18 cellular contexts compared by ENCODE assay signal in genomic region chr6:157534134-157534871, GRCh38.
"Had no signal": no experiment of that assay in that cellular context is flagged by ENCODE, and none has a peak within 500 bp of the region (broad histone marks: within the 10 kb centered on the region; RNA-seq: fewer than 3 reads in every experiment).

No MANE protein-coding gene starts in this region.

- H3K36me3 ChIP-seq: ascending aorta, breast epithelium, heart left ventricle, left lung, tibial nerve had no signal

- H3K4me3 ChIP-seq: ascending aorta, breast epithelium, heart left ventricle, left lung, mucosa of descending colon, tibial nerve had no signal

- ATAC-seq: left lung; mucosa of descending colon; naive thymus-derived CD8-positive, alpha-beta T cell had no signal

- DNase-seq: activated naive CD4-positive, alpha-beta T cell; dermis blood vessel endothelial cell; heart left ventricle; left lung; mammary epithelial cell; mucosa of descending colon; naive thymus-derived CD8-positive, alpha-beta T cell; stimulated activated CD4-positive, alpha-beta T cell treated with anti-CD3 and anti-CD28 coated beads, Interleukin-15, amount 100 ng/mL, for 24 hours; stimulated activated CD4-positive, alpha-beta T cell treated with anti-CD3 and anti-CD28 coated beads, Interleukin-4, amount 100 ng/mL, for 1 hour; stimulated activated naive CD4-positive, alpha-beta T cell; T-helper 1 cell had no signal

- H3K9me3 ChIP-seq: ascending aorta, breast epithelium, heart left ventricle, left lung, mucosa of descending colon, tibial nerve had no signal

- H3K27me3 Mint-ChIP-seq: naive thymus-derived CD8-positive, alpha-beta T cell had no signal

- FAIRE-seq: frontal cortex, islet of Langerhans had no signal

- H3K27ac ChIP-seq: ascending aorta, VCaP had no signal

- H3K4me3 Mint-ChIP-seq: activated T-helper 1 cell treated with anti-CD3 and anti-CD28 coated beads, Interleukin-12 subunit alpha, Interleukin-12 subunit beta, Interleukin-2, Interleukin-4 antibody, amounts not matched to agents 30 ng/mL and 10 ng/mL and 1 ng/mL, durations not matched to agents 14 hours and 24 hours and 36 hours had no signal

- H3K27me3 ChIP-seq: ascending aorta, breast epithelium, heart left ventricle, left lung, tibial nerve had no signal

- H3K36me3 Mint-ChIP-seq: naive thymus-derived CD8-positive, alpha-beta T cell had no signal

- H3K9me3 Mint-ChIP-seq: activated T-helper 1 cell treated with anti-CD3 and anti-CD28 coated beads, Interleukin-12 subunit alpha, Interleukin-12 subunit beta, Interleukin-2, Interleukin-4 antibody, amounts not matched to agents 30 ng/mL and 10 ng/mL and 1 ng/mL, durations not matched to agents 14 hours and 24 hours and 36 hours; naive thymus-derived CD8-positive, alpha-beta T cell had no signal
